ENCODE assay signal across 7 cellular contexts in the genomic region with DNA sequence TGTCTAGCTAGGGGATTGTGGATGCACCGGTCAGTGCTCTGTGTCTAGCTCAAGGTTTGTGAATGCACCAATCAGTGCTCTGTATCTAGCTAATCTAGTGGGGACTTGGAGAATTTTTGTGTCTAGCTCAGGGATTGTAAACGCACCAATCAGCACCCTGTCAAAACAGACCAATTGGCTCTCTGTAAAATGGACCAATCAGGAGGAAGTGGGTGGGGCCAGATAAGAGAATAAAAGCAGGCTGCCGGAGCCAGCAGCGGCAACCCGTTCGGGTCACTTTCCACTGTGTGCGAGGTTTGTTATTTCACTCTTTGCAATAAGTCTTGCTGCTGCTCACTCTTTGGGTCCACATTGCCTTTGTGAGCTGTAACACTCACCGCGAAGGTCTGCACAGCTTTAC. TPM values are rescaled to one million over a fixed set of nuclear protein-coding genes. Genes with fewer than 3 reads are reported as not detected.
"Had no signal": no experiment of that assay in that cellular context is flagged by ENCODE, and none has a peak within 500 bp of the region (broad histone marks: within the 10 kb centered on the region; RNA-seq: fewer than 3 reads in every experiment).

No MANE protein-coding gene starts in this region.

RNA-seq across cellular contexts. Expression of a gene that starts 21.0 kb away (rescaled TPM):
- total RNA-seq: OCI-LY7, PC-3, Peyer's patch, RPMI7951, SJSA1, SK-MEL-5 had no signal
- polyA plus RNA-seq: SK-N-SH had no signal
